ENCODE assay signal across 26 cellular contexts in the genomic region with DNA sequence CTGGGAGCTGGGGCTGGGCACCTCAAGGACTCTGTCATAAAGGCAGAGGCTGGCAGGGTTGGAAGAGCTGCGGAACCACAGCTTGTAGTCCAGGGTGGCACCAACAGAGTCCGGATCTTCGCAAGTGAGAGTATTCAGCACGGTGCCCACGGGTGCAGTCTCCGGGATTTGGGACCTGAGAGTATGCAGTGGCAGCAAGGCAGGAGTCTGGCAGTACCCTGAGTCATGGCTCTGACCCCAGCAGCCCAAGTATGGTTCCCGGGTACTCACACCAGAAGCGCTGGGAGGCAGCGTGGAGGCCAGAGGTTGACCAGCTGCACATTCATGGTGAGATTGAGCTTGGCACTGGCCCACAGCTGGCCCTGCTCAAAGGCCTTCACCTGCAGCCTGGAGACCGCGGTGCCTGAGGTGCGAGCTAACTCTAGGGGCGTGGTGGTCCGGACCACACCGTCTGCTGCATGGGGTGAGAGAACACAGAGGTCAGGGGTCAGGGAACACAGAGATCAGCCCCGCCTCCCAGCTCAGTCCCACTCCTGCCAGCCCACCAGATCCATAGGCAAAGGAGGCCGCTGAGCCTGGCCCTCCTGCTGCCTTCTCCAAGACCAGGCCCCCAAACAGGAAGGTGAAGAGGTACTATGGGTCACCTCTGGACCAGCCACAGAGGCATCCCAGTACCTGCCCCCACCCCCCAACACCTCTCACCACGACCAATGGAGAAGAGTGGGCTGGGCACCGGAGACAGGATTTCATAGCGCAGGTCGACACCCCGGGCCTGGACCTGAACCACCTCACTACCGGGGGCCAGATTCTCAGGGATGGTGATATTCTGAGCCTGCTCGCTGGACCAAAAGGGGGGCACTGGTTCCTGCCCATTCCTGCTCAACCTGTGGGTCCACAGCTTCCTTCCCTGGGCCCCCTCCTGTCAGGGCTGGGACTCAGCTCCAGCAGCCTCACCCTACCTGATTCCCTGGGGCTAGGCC. TPM values are rescaled to one million over a fixed set of nuclear protein-coding genes. Genes with fewer than 3 reads are reported as not detected.
DNase-seq lines count a peak whose midpoint lies in the region; FAIRE-seq and TF ChIP-seq lines count a peak whose summit lies in the region.
"Had no signal": no experiment of that assay in that cellular context is flagged by ENCODE, and none has a peak within 500 bp of the region (broad histone marks: within the 10 kb centered on the region; RNA-seq: fewer than 3 reads in every experiment).

No MANE protein-coding gene starts in this region.

- no peaks in the 10 kb centered on the region; the same call in 1 of the 2 replicates for H3K27me3 ChIP-seq in MM.1S (replicated peaks; ENCODE audit: insufficient read depth, low read length)
- H3K27me3 ChIP-seq: MG63 had no signal

- no peaks in the 10 kb centered on the region for H3K9me2 ChIP-seq in MM.1S (replicated peaks; ENCODE audit: insufficient read depth, low read length)

- no peak overlapping the region for H2AFZ ChIP-seq in MM.1S (ENCODE audit: low read length)

- no peaks in the 10 kb centered on the region for H3K36me3 ChIP-seq in MM.1S (replicated peaks; ENCODE audit: insufficient read depth, low read length)
- H3K36me3 ChIP-seq: MG63 had no signal

- H3K9ac ChIP-seq in MM.1S (ENCODE audit: low read length): no peak overlapping the region

- no peak overlapping the region for H3K27ac ChIP-seq in MM.1S (ENCODE audit: low read length)
- H3K27ac ChIP-seq: RWPE1 had no signal

- no peak overlapping the region for H3K4me3 ChIP-seq in MM.1S (ENCODE audit: low read length)
- H3K4me3 ChIP-seq: MG63 had no signal

- no peaks in the 10 kb centered on the region for H4K20me1 ChIP-seq in MM.1S (ENCODE audit: insufficient read depth, low read length)

- H3K79me2 ChIP-seq in MM.1S (ENCODE audit: low read length): no peaks in the 10 kb centered on the region

- no peak overlapping the region for H3K4me2 ChIP-seq in MM.1S (ENCODE audit: low read depth, low read length)

- no peaks in the 10 kb centered on the region for H3F3A ChIP-seq in MM.1S (ENCODE audit: insufficient read depth, low read length)

- TF ChIP-seq CTCF in D721Med (IDR thresholded peaks at IDR 0.05; ENCODE audit: insufficient read depth, missing control alignments) (no peak), MM.1S (IDR thresholded peaks at IDR 0.05; ENCODE audit: low read length) (no peak)

- no peak for FAIRE-seq in D721Med (lab: Jason Lieb, UNC)
- FAIRE-seq: GM12891, GM19239, HTR-8/SVneo had no signal

- intact Hi-C loops in posterior vena cava (cut with DNase I): no loop called here

- H3K4me1 ChIP-seq in MM.1S (ENCODE audit: low read length): no peaks in the 10 kb centered on the region
- H3K4me1 ChIP-seq: Caco-2 had no signal

- no peaks in the 10 kb centered on the region for H3K9me3 ChIP-seq in MM.1S (replicated peaks; ENCODE audit: insufficient read depth, low read length)
- H3K9me3 ChIP-seq: Caco-2, MG63 had no signal

- DNase-seq in 8988T (peak; percentile 23), D721Med (ENCODE audit: insufficient read length, low spot score) (peak; percentile 11), ecto neural progenitor cell (ENCODE audit: low spot score) (peak; percentile 58), posterior vena cava (ENCODE audit: low spot score) (peak; percentile 62), MM.1S (no peak), NCI-H2081 treated with DMSO at 0.1 percent for 48 hours (lab: John Stamatoyannopoulos, UW) (no peak), T-helper 9 cell (no peak)
- DNase-seq: C1 segment of cervical spinal cord; Caco-2; CD4-positive, alpha-beta memory T cell; DMS79 treated with DMSO at 0.1 percent for 48 hours; GF-D8; H9; KG1; MG63; NCI-H2029; NCI-H446 treated with DMSO at 0.1 percent for 48 hours; NCI-H526; NCI-H82; SHP77 had no signal

RNA-seq across cellular contexts. Expression of gene CDHR4, which starts 4.5 kb away (rescaled TPM):
- under 1 TPM; 0.29 to 0.46 TPM for total RNA-seq in posterior vena cava
- total RNA-seq: A673, Caco-2, H9, SK-MEL-5 had no signal

RNA-seq across cellular contexts. Expression of gene INKA1, which starts 7.8 kb away (rescaled TPM):
- 1 to 10 TPM; 5.6 to 5.9 TPM for total RNA-seq in posterior vena cava
- total RNA-seq: Caco-2 had no signal

RNA-seq across cellular contexts. Expression of gene IP6K1, which starts 8.9 kb away (rescaled TPM):
- 10 to 100 TPM; 31.5 to 33.3 TPM for total RNA-seq in posterior vena cava

RNA-seq across cellular contexts. Expression of gene UBA7, which starts 18.5 kb away (rescaled TPM):
- total RNA-seq in posterior vena cava: 10 to 100 TPM; 32.1 to 56.9 TPM

Comparison
In these comparisons a context has a peak if more than half of its experiments do, and no peak if none do; other contexts are left out.
1. DNase-seq: peak in 8988T (single experiment), D721Med (single experiment), ecto neural progenitor cell (single experiment) and posterior vena cava (single experiment); none in MM.1S (single experiment), NCI-H2081 treated with DMSO at 0.1 percent for 48 hours (single experiment) and T-helper 9 cell (single experiment).